Comparison of ENCODE assay signal across 1 cellular context in genomic region chr17:35892091-35892637, GRCh38.
TF ChIP-seq lines count a peak whose summit lies in the region.

No MANE protein-coding gene starts in this region.

TF ChIP-seq in GM12878, 131 proteins besides CTCF, POLR2A, EP300 and RAD21:
- TF ChIP-seq WRNIP1 (IDR thresholded peaks at IDR 0.05; ENCODE audit: borderline replicate concordance, low read depth, low read length): no peak
- peak; percentile 57 for TF ChIP-seq IKZF1 (conservative IDR thresholded peaks at IDR 0.05)
- TF ChIP-seq ZNF384 (IDR thresholded peaks at IDR 0.05; ENCODE audit: borderline replicate concordance, low read depth, low read length): no peak
- TF ChIP-seq, protein P1, sequence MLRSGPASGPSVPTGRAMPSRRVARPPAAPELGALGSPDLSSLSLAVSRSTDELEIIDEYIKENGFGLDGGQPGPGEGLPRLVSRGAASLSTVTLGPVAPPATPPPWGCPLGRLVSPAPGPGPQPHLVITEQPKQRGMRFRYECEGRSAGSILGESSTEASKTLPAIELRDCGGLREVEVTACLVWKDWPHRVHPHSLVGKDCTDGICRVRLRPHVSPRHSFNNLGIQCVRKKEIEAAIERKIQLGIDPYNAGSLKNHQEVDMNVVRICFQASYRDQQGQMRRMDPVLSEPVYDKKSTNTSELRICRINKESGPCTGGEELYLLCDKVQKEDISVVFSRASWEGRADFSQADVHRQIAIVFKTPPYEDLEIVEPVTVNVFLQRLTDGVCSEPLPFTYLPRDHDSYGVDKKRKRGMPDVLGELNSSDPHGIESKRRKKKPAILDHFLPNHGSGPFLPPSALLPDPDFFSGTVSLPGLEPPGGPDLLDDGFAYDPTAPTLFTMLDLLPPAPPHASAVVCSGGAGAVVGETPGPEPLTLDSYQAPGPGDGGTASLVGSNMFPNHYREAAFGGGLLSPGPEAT (IDR thresholded peaks at IDR 0.05; ENCODE audit: low read depth): peak; percentile 49; the same call in 1 of the 2 replicates
- no peak for TF ChIP-seq SMAD5 (IDR thresholded peaks at IDR 0.05; ENCODE audit: low read depth)
- no peak for TF ChIP-seq KAT2A (conservative IDR thresholded peaks at IDR 0.05; ENCODE audit: control insufficient read depth, low read depth, low read length)
- peak in 1 of 2 experiments; percentile 22; a peak in 1 of 4 replicates for TF ChIP-seq IKZF2 (IDR thresholded peaks at IDR 0.05)
- peak; percentile 47 for TF ChIP-seq MTA2 (IDR thresholded peaks at IDR 0.05; ENCODE audit: low read depth)
- peak; percentile 70; the same call in 1 of the 2 replicates for TF ChIP-seq DPF2 (IDR thresholded peaks at IDR 0.05)
- TF ChIP-seq RBBP5 (conservative IDR thresholded peaks at IDR 0.05): no peak
- TF ChIP-seq GATAD2B (conservative IDR thresholded peaks at IDR 0.05; ENCODE audit: low read depth): 0 out of 2 replicates have a peak, but pooled peaks have one; percentile 5
- TF ChIP-seq STAT1 (conservative IDR thresholded peaks at IDR 0.05): no peak
- TF ChIP-seq BHLHE40 (IDR thresholded peaks at IDR 0.05; ENCODE audit: borderline replicate concordance in 1 of 2, low read depth in 2 of 2, low read length in 1 of 2): no peak
- TF ChIP-seq MEF2B (IDR thresholded peaks at IDR 0.05; ENCODE audit: partially characterized antibody, poor library complexity, severe bottlenecking): peak; percentile 8
- no peak for TF ChIP-seq HCFC1 (IDR thresholded peaks at IDR 0.05; ENCODE audit: low read length)
- no peak for TF ChIP-seq MXI1 (IDR thresholded peaks at IDR 0.05; ENCODE audit: low read depth, low read length)
- TF ChIP-seq ETV6 (conservative IDR thresholded peaks at IDR 0.05 in 1 of 2, IDR thresholded peaks at IDR 0.05 in 1 of 2; ENCODE audit: borderline replicate concordance in 1 of 2, low read depth in 1 of 2): peak in 1 of 2 experiments; percentile 64; a peak in 1 of 4 replicates
- no peak for TF ChIP-seq NFXL1 (IDR thresholded peaks at IDR 0.05; ENCODE audit: borderline replicate concordance)
- no peak for TF ChIP-seq ASH2L (IDR thresholded peaks at IDR 0.05; ENCODE audit: borderline replicate concordance, low read depth)
- TF ChIP-seq SMARCA5 (IDR thresholded peaks at IDR 0.05): peak; percentile 81; the same call in 1 of the 2 replicates
- TF ChIP-seq FOS (IDR thresholded peaks at IDR 0.05; ENCODE audit: borderline replicate concordance, extremely low read depth, insufficient read length): no peak
- no peak for TF ChIP-seq GABPA (IDR thresholded peaks at IDR 0.05; ENCODE audit: low read depth)
- no peak for TF ChIP-seq HDAC6 (IDR thresholded peaks at IDR 0.05; ENCODE audit: unreplicated experiment)
- peak; percentile 16; the same call in 1 of the 2 replicates for TF ChIP-seq SPI1 (IDR thresholded peaks at IDR 0.05; ENCODE audit: borderline replicate concordance, insufficient read depth, low read depth, low read length)
- no peak for TF ChIP-seq MYC (IDR thresholded peaks at IDR 0.05; ENCODE audit: insufficient read depth, insufficient read length, insufficient replicate concordance, low read length, severe bottlenecking)
- TF ChIP-seq CREB1 (IDR thresholded peaks at IDR 0.05; ENCODE audit: low read depth): no peak
- no peak for TF ChIP-seq HDGF (IDR thresholded peaks at IDR 0.05)
- TF ChIP-seq, protein P2, sequence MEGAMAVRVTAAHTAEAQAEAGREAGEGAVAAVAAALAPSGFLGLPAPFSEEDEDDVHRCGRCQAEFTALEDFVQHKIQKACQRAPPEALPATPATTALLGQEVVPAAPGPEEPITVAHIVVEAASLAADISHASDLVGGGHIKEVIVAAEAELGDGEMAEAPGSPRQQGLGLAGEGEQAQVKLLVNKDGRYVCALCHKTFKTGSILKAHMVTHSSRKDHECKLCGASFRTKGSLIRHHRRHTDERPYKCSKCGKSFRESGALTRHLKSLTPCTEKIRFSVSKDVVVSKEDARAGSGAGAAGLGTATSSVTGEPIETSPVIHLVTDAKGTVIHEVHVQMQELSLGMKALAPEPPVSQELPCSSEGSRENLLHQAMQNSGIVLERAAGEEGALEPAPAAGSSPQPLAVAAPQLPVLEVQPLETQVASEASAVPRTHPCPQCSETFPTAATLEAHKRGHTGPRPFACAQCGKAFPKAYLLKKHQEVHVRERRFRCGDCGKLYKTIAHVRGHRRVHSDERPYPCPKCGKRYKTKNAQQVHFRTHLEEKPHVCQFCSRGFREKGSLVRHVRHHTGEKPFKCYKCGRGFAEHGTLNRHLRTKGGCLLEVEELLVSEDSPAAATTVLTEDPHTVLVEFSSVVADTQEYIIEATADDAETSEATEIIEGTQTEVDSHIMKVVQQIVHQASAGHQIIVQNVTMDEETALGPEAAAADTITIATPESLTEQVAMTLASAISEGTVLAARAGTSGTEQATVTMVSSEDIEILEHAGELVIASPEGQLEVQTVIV (IDR thresholded peaks at IDR 0.05; ENCODE audit: borderline replicate concordance, partially characterized antibody): no peak
- peak; percentile 68 for TF ChIP-seq NFIC (IDR thresholded peaks at IDR 0.05; ENCODE audit: low read depth, low read length)
- TF ChIP-seq CBX5 (IDR thresholded peaks at IDR 0.05; ENCODE audit: low read depth): no peak
- no peak for TF ChIP-seq PAX8 (IDR thresholded peaks at IDR 0.05)
- peak; percentile 20; the same call in 1 of the 2 replicates for TF ChIP-seq ZNF24 (IDR thresholded peaks at IDR 0.05)
- TF ChIP-seq ZNF622 (IDR thresholded peaks at IDR 0.05): no peak
- peak; percentile 74 for TF ChIP-seq EED (IDR thresholded peaks at IDR 0.05; ENCODE audit: low read depth)
- peak; percentile 32; the same call in 1 of the 2 replicates for TF ChIP-seq CHD2 (IDR thresholded peaks at IDR 0.05; ENCODE audit: borderline replicate concordance, low read depth, low read length)
- peak; percentile 53 for TF ChIP-seq RUNX3 (IDR thresholded peaks at IDR 0.05; ENCODE audit: low read length)
- TF ChIP-seq JUNB (IDR thresholded peaks at IDR 0.05): peak; percentile 40
- TF ChIP-seq POLR2AphosphoS2 (IDR thresholded peaks at IDR 0.05; ENCODE audit: low read depth, low read length): no peak
- no peak for TF ChIP-seq YY1 (IDR thresholded peaks at IDR 0.05; ENCODE audit: low read depth, low read length)
- TF ChIP-seq, protein P3, sequence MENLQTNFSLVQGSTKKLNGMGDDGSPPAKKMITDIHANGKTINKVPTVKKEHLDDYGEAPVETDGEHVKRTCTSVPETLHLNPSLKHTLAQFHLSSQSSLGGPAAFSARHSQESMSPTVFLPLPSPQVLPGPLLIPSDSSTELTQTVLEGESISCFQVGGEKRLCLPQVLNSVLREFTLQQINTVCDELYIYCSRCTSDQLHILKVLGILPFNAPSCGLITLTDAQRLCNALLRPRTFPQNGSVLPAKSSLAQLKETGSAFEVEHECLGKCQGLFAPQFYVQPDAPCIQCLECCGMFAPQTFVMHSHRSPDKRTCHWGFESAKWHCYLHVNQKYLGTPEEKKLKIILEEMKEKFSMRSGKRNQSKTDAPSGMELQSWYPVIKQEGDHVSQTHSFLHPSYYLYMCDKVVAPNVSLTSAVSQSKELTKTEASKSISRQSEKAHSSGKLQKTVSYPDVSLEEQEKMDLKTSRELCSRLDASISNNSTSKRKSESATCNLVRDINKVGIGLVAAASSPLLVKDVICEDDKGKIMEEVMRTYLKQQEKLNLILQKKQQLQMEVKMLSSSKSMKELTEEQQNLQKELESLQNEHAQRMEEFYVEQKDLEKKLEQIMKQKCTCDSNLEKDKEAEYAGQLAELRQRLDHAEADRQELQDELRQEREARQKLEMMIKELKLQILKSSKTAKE (IDR thresholded peaks at IDR 0.05; ENCODE audit: low read depth, poor library complexity, severe bottlenecking): peak; percentile 60
- peak; percentile 44; the same call in 1 of the 2 replicates for TF ChIP-seq FOXM1 (IDR thresholded peaks at IDR 0.05; ENCODE audit: low read depth, low read length)
- TF ChIP-seq TARDBP (IDR thresholded peaks at IDR 0.05; ENCODE audit: borderline replicate concordance): no peak
- TF ChIP-seq SP1 (IDR thresholded peaks at IDR 0.05; ENCODE audit: low read depth, low read length): no peak
- no peak for TF ChIP-seq RAD51 (IDR thresholded peaks at IDR 0.05)
- no peak for TF ChIP-seq CBFB (IDR thresholded peaks at IDR 0.05; ENCODE audit: low read depth)
- TF ChIP-seq IRF3 (IDR thresholded peaks at IDR 0.05): no peak
- 0 out of 2 replicates have a peak, but pooled peaks have one; percentile 21 for TF ChIP-seq ATF7 (IDR thresholded peaks at IDR 0.05; ENCODE audit: low read depth)
- no peak for TF ChIP-seq ZNF592 (IDR thresholded peaks at IDR 0.05)
- 0 out of 2 replicates have a peak, but pooled peaks have one; percentile 32 for TF ChIP-seq NKRF (conservative IDR thresholded peaks at IDR 0.05)
- no peak for TF ChIP-seq MLLT1 (IDR thresholded peaks at IDR 0.05)
